12 cellular contexts compared by ENCODE assay signal in the genomic region with DNA sequence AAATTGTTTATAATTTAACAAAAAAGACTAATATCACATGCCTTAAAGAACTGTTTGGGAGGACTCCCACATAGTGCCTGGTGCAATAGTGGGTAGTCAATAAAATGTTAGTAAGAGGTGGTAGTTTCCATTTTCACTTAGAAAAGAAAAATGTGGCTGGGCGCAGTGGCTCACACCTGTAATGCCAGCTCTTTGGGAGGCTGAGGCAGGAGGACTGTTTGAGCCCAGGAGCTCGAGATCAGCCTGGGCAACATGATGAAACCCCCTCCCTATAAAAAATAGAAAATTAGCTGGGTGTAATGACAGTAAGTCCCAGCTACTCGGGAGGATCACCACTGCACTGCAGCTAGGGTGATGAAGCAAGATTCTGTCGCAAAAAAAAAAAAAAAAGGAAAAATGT. TPM values are rescaled to one million over a fixed set of nuclear protein-coding genes. Genes with fewer than 3 reads are reported as not detected.
DNase-seq lines count a peak whose midpoint lies in the region; ATAC-seq and TF ChIP-seq lines count a peak whose summit lies in the region.
"Had no signal": no experiment of that assay in that cellular context is flagged by ENCODE, and none has a peak within 500 bp of the region (broad histone marks: within the 10 kb centered on the region; RNA-seq: fewer than 3 reads in every experiment).

No MANE protein-coding gene starts in this region.

- in situ Hi-C loops in HAP-1 (cut with MboI; ENCODE audit: low sequenced_read_pairs): no loop called here

- no peaks in the 10 kb centered on the region for H3K27me3 Mint-ChIP-seq in effector memory CD8-positive, alpha-beta T cell

- no peaks in the 10 kb centered on the region for H3K27me3 ChIP-seq in stomach
- H3K27me3 ChIP-seq in HAP-1 (ENCODE audit: low read depth): no peaks in the 10 kb centered on the region

- TF ChIP-seq CTCF in stomach (IDR thresholded peaks at IDR 0.05): no peak

- H3K9me3 ChIP-seq in SK-N-MC (ENCODE audit: low read depth, low read length) (no peaks in the 10 kb centered on the region), stomach (no peaks in the 10 kb centered on the region), HAP-1 (no peaks in the 10 kb centered on the region)

- H3K27ac ChIP-seq in SK-N-MC (no peak overlapping the region), stomach (peak overlapping the region; percentile 48 to 74 (median 60))

- no peaks in the 10 kb centered on the region for H3K9me3 Mint-ChIP-seq in effector memory CD8-positive, alpha-beta T cell
- H3K9me3 Mint-ChIP-seq: neural crest cell had no signal

- peak overlapping the region; percentile 73 to 93 for H3K27ac Mint-ChIP-seq in effector memory CD8-positive, alpha-beta T cell

- intact Hi-C loops in stomach (cut with DNase I; ENCODE audit: low total_unique reads): no loop called here

- no peak for TF ChIP-seq POLR2A in stomach (IDR thresholded peaks at IDR 0.05)

- H3K36me3 ChIP-seq in SK-N-MC (ENCODE audit: insufficient read depth, low read length) (peaks cover 32% of the 10 kb centered on the region), stomach (peaks cover 3 to 26% (median 11%) of the 10 kb centered on the region in 4 donors), HAP-1 (replicated peaks) (peaks cover 18% of the 10 kb centered on the region)

- TF ChIP-seq EP300 in stomach (IDR thresholded peaks at IDR 0.05): no peak

- H3K4me1 ChIP-seq in stomach (peaks cover 0 to 52% (median 25%) of the 10 kb centered on the region in 4 donors), HAP-1 (no peaks in the 10 kb centered on the region)

- peak overlapping the region; percentile 38; the same call in 1 of the 2 replicates for H3K4me3 ChIP-seq in SK-N-MC
- no peak overlapping the region for H3K4me3 ChIP-seq in stomach
- no peak overlapping the region for H3K4me3 ChIP-seq in HAP-1

- DNase-seq in activated T-cell treated with anti-CD3 and anti-CD28 coated beads, Interleukin-2, amount 50 U/mL, for 1 hour: peak; percentile 21
- no peak for DNase-seq in activated T-cell treated with anti-CD3 and anti-CD28 coated beads, Interleukin-2, amount 50 U/mL, for 48 hours
- DNase-seq in SK-N-MC (ENCODE audit: low read depth, low spot score): no peak
- peak in 1 of 3 experiments; percentile 21 for DNase-seq in effector memory CD8-positive, alpha-beta T cell
- no peak for DNase-seq in stomach
- DNase-seq in glomerular visceral epithelial cell (ENCODE audit: extremely low spot score): no peak
- DNase-seq in middle frontal gyrus (ENCODE audit: extremely low spot score, low spot score): no peak
- DNase-seq in HAP-1 (ENCODE audit: low spot score in 2 of 2): no peak
- DNase-seq: kidney glomerular epithelial cell, NCI-H1092, T-helper 9 cell had no signal

- H3K4me1 Mint-ChIP-seq in effector memory CD8-positive, alpha-beta T cell (ENCODE audit: low read depth in 2 of 2): peaks cover 35 to 53% of the 10 kb centered on the region in 2 donors
- H3K4me1 Mint-ChIP-seq: neural crest cell had no signal

- H3K9ac ChIP-seq in SK-N-MC (ENCODE audit: insufficient read length): no peak overlapping the region

- peaks cover 36% of the 10 kb centered on the region for H3K36me3 Mint-ChIP-seq in effector memory CD8-positive, alpha-beta T cell (ENCODE audit: insufficient read depth)

- H3K4me3 Mint-ChIP-seq in effector memory CD8-positive, alpha-beta T cell: peak overlapping the region; percentile 71 to 81
- H3K4me3 Mint-ChIP-seq: neural crest cell had no signal

- 55 to 84% (median 80%) methylated on average over 4 of the region's 4 CpGs for WGBS in stomach, 5 donors

- ATAC-seq in effector memory CD8-positive, alpha-beta T cell (replicated peaks): peak; percentile 7

RNA-seq across cellular contexts. Expression of gene C21orf91, which starts 24.5 kb away (rescaled TPM):
- 10 to 100 TPM in 2 of 5 donors, 1 to 10 TPM in 2, under 1 TPM in 1; under 0.01 to 50.9 (median 5.8) TPM for total RNA-seq in stomach
- 1 to 10 TPM; 2.6 to 8.1 (median 3.0) TPM for polyA plus RNA-seq in stomach
